21 cellular contexts compared by ENCODE assay signal in the genomic region with DNA sequence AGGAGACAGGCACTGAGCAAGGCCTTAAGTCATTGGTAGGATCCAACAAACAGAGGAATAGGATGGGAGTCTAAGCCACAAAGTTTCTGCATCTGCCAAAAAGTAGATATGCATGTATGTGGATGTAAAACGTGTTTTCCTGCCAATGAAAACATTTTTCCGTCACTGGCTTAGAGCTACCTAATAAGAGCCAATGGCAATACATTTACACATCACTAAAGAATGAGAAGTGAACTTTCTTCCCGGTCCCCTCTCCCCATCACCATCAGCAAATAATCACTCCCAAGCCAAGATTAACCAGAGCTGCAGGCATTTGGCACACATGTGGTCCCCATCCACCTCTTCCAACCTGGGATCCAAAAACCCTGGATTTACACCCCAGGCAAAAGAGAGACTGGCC.
DNase-seq lines count a peak whose midpoint lies in the region; ATAC-seq, FAIRE-seq and TF ChIP-seq lines count a peak whose summit lies in the region.
"Had no signal": no experiment of that assay in that cellular context is flagged by ENCODE, and none has a peak within 500 bp of the region (broad histone marks: within the 10 kb centered on the region; RNA-seq: fewer than 3 reads in every experiment).

No MANE protein-coding gene starts in this region.

- ATAC-seq in left cardiac atrium (peak; percentile 24 to 74), HG02571 (IDR thresholded peaks at IDR 0.05; ENCODE audit: unreplicated experiment) (no peak)
- ATAC-seq: stimulated activated memory B cell treated with anti-CD40 and anti-IgM and Interleukin-4, amounts not matched to agents 10 μg/mL and 1 μg/mL and 100 μg/mL, for 72 hours had no signal

- H3K4me3 ChIP-seq in ascending aorta (peak overlapping the region in 1 of 2 donors; percentile 20), fibroblast of lung (replicated peaks in 1 of 4; ENCODE audit: control extremely low read depth in 1 of 4, insufficient read depth in 1 of 4, low read depth in 3 of 4, low read length in 4 of 4) (no peak overlapping the region)
- H3K4me3 ChIP-seq: heart left ventricle, SJCRH30, skin epidermis had no signal

- no peaks in the 10 kb centered on the region for H4K20me1 ChIP-seq in fibroblast of lung (ENCODE audit: control insufficient read depth, extremely low read depth, insufficient read depth, low read length)

- H3K9ac ChIP-seq in fibroblast of lung (ENCODE audit: insufficient read depth, low read length), result no peak overlapping the region

- H3K79me2 ChIP-seq in fibroblast of lung (ENCODE audit: control insufficient read depth, insufficient read depth, low read length), result no peaks in the 10 kb centered on the region

- H3K27me3 ChIP-seq in ascending aorta (no peaks in the 10 kb centered on the region), fibroblast of lung (ENCODE audit: control insufficient read depth, insufficient read depth, low read length) (no peaks in the 10 kb centered on the region)
- H3K27me3 ChIP-seq: heart left ventricle, SJCRH30 had no signal

- no peak overlapping the region for H2AFZ ChIP-seq in fibroblast of lung (ENCODE audit: low read length)

- no peak for DNase-seq in left cardiac atrium
- no peak for DNase-seq in cardiac septum (ENCODE audit: low spot score)
- no peak for DNase-seq in ascending aorta (ENCODE audit: low spot score in 2 of 2)
- DNase-seq in fibroblast of lung (ENCODE audit: low read depth in 2 of 2), result peak; percentile 93 to 100
- DNase-seq in urothelium cell line (ENCODE audit: low spot score), result no peak
- no peak for DNase-seq in stimulated activated naive CD4-positive, alpha-beta T cell treated with Interleukin-2 at 50 U/mL for 16 hours (lab: John Stamatoyannopoulos, UW)
- no peak for DNase-seq in ureter (ENCODE audit: low spot score)
- DNase-seq: activated CD4-positive, alpha-beta T cell treated with anti-CD3 and anti-CD28 coated beads for 4 hours; activated naive CD4-positive, alpha-beta T cell treated with anti-CD3 and anti-CD28 coated beads, Interleukin-2, amount 10 ng/mL, durations not matched to agents 7 days and 5 days; heart left ventricle; midbrain; NCI-H187 treated with DMSO at 0.1 percent for 48 hours; NCI-H446 treated with DMSO at 0.1 percent for 48 hours; SJCRH30; T1000; trophoblast cell had no signal

- peak; percentile 13 for FAIRE-seq in urothelium cell line (lab: Jason Lieb, UNC)

- peak overlapping the region; percentile 7 for H3K4me2 ChIP-seq in fibroblast of lung (ENCODE audit: extremely low read depth, insufficient read depth, low read length)

- TF ChIP-seq CTCF in ascending aorta (IDR thresholded peaks at IDR 0.05) (no peak), fibroblast of lung (conservative IDR thresholded peaks at IDR 0.05 in 1 of 2, IDR thresholded peaks at IDR 0.05 in 1 of 2; ENCODE audit: low read depth in 1 of 2, low read length in 2 of 2) (no peak)

- peaks cover 0 to 11% of the 10 kb centered on the region in 2 donors for H3K4me1 ChIP-seq in ascending aorta
- H3K4me1 ChIP-seq in fibroblast of lung (ENCODE audit: control insufficient read depth, extremely low read depth, insufficient read depth, low read length), result peaks cover 13% of the 10 kb centered on the region

- no peaks in the 10 kb centered on the region for H3K36me3 ChIP-seq in ascending aorta
- no peaks in the 10 kb centered on the region for H3K36me3 ChIP-seq in fibroblast of lung (ENCODE audit: control insufficient read depth, insufficient read depth, low read length)
- H3K36me3 ChIP-seq: heart left ventricle, neutrophil, SJCRH30 had no signal

- H3K27ac ChIP-seq in ascending aorta (peak overlapping the region; percentile 8 to 58), fibroblast of lung (ENCODE audit: insufficient read depth, low read length) (no peak overlapping the region)
- H3K27ac ChIP-seq: 22Rv1, heart left ventricle, neutrophil, SJCRH30, skin epidermis had no signal

- intact Hi-C loops in left cardiac atrium (cut with DNase I), result loop anchor here in 1 of 2 donors (5.0 kb wide), 1 partner anchor 285 kb away; no protein-coding TSS in a partner anchor
- intact Hi-C loops in cardiac septum (cut with DNase I), result loop anchor here (5.0 kb wide), 1 partner anchor 130 kb away; the partner anchor contains the start of gene CHIC2
- intact Hi-C loops in ascending aorta (cut with DNase I), result loop anchor here (2.0 to 5.0 kb wide), 3 partner anchors 132 to 300 kb away; partner anchors contain the start of genes CHIC2 and GSX2

- H3K9me3 ChIP-seq in ascending aorta (no peaks in the 10 kb centered on the region), fibroblast of lung (ENCODE audit: control insufficient read depth, insufficient read depth, low read depth, low read length) (no peaks in the 10 kb centered on the region)
- H3K9me3 ChIP-seq: neutrophil, SJCRH30 had no signal

Comparison
In these comparisons a context has a peak if more than half of its experiments do, and no peak if none do; other contexts are left out.
1. DNase-seq: peak in fibroblast of lung (2 of 2); none in left cardiac atrium (single experiment), cardiac septum (single experiment), ascending aorta (0 of 2), urothelium cell line (single experiment), stimulated activated naive CD4-positive, alpha-beta T cell treated with Interleukin-2 at 50 U/mL for 16 hours (single experiment) and ureter (single experiment).